ENCODE assay signal across 8 cellular contexts in genomic region chr15:28737521-28738199, GRCh38. TPM values are rescaled to one million over a fixed set of nuclear protein-coding genes. Genes with fewer than 3 reads are reported as not detected.
DNase-seq lines count a peak whose midpoint lies in the region; ATAC-seq and TF ChIP-seq lines count a peak whose summit lies in the region.
"Not testable (repeated sequence)": the region's sequence is repeated elsewhere in the genome, so short reads cannot be mapped to it uniquely, and the experiment has no call there.

No MANE protein-coding gene starts in this region.

- H3K4me3 ChIP-seq in fibroblast of lung (replicated peaks in 1 of 4; ENCODE audit: control extremely low read depth in 1 of 4, insufficient read depth in 1 of 4, low read depth in 3 of 4, low read length in 4 of 4): peak overlapping the region in 2 of 4 experiments; percentile 37 to 46

- not testable (repeated sequence) for H4K20me1 ChIP-seq in fibroblast of lung (ENCODE audit: control insufficient read depth, extremely low read depth, insufficient read depth, low read length)

- not testable (repeated sequence) for H3K27ac ChIP-seq in fibroblast of lung (ENCODE audit: insufficient read depth, low read length)

- peak overlapping the region; percentile 87 for H3K27ac Mint-ChIP-seq in activated naive CD8-positive, alpha-beta T cell treated with anti-CD3 and anti-CD28 coated beads for 36 hours

- H3K36me3 Mint-ChIP-seq in activated naive CD8-positive, alpha-beta T cell treated with anti-CD3 and anti-CD28 coated beads for 36 hours: not testable (repeated sequence)

- H2AFZ ChIP-seq in fibroblast of lung (ENCODE audit: low read length): not testable (repeated sequence)

- H3K4me1 ChIP-seq in fibroblast of lung (ENCODE audit: control insufficient read depth, extremely low read depth, insufficient read depth, low read length): not testable (repeated sequence)

- H3K27me3 ChIP-seq in fibroblast of lung (ENCODE audit: control insufficient read depth, insufficient read depth, low read length): not testable (repeated sequence)

- H3K4me1 Mint-ChIP-seq in activated naive CD8-positive, alpha-beta T cell treated with anti-CD3 and anti-CD28 coated beads for 36 hours: not testable (repeated sequence)

- not testable (repeated sequence) for H3K9ac ChIP-seq in fibroblast of lung (ENCODE audit: insufficient read depth, low read length)

- H3K9me3 ChIP-seq in fibroblast of lung (ENCODE audit: control insufficient read depth, insufficient read depth, low read depth, low read length): not testable (repeated sequence)

- H3K4me2 ChIP-seq in fibroblast of lung (ENCODE audit: extremely low read depth, insufficient read depth, low read length): not testable (repeated sequence)

- H3K9me3 Mint-ChIP-seq in activated naive CD8-positive, alpha-beta T cell treated with anti-CD3 and anti-CD28 coated beads for 36 hours: not testable (repeated sequence)

- ATAC-seq in GM19025 (IDR thresholded peaks at IDR 0.05; ENCODE audit: low read depth, unreplicated experiment): peak; percentile 50
- ATAC-seq in HG03175 (IDR thresholded peaks at IDR 0.05; ENCODE audit: unreplicated experiment): peak; percentile 59

- H3K27me3 Mint-ChIP-seq in activated naive CD8-positive, alpha-beta T cell treated with anti-CD3 and anti-CD28 coated beads for 36 hours: not testable (repeated sequence)

- not testable (repeated sequence) for H3K79me2 ChIP-seq in fibroblast of lung (ENCODE audit: control insufficient read depth, insufficient read depth, low read length)

- not testable (repeated sequence) for H3K36me3 ChIP-seq in fibroblast of lung (ENCODE audit: control insufficient read depth, insufficient read depth, low read length)

- peak overlapping the region; percentile 84 for H3K4me3 Mint-ChIP-seq in activated naive CD8-positive, alpha-beta T cell treated with anti-CD3 and anti-CD28 coated beads for 36 hours

- peak; percentile 5 for DNase-seq in AG08396 (ENCODE audit: low spot score)
- DNase-seq in T-helper 2 cell: peak in 3 of 5 experiments; percentile 4 to 11 (median 5)
- peak; percentile 62 for DNase-seq in activated naive CD8-positive, alpha-beta T cell treated with anti-CD3 and anti-CD28 coated beads for 36 hours
- peak; percentile 18 to 34 for DNase-seq in fibroblast of lung (ENCODE audit: low read depth in 2 of 2)
- DNase-seq in lung microvascular endothelial cell (ENCODE audit: low read depth in 2 of 2): peak; percentile 37 to 52
- peak; percentile 20 for DNase-seq in stimulated activated CD4-positive, alpha-beta T cell treated with anti-CD3 and anti-CD28 coated beads, Interleukin-12 subunit alpha, Interleukin-12 subunit beta, amount 100 ng/mL, for 4 hours

- TF ChIP-seq CTCF in fibroblast of lung (conservative IDR thresholded peaks at IDR 0.05 in 1 of 2, IDR thresholded peaks at IDR 0.05 in 1 of 2; ENCODE audit: low read depth in 1 of 2, low read length in 2 of 2): not testable (repeated sequence)

RNA-seq across cellular contexts. Expression of gene GOLGA8M, which starts 25.4 kb away (rescaled TPM):
- total RNA-seq in activated naive CD8-positive, alpha-beta T cell treated with anti-CD3 and anti-CD28 coated beads for 36 hours: 1 to 10 TPM; 1.1 to 1.8 TPM
- total RNA-seq in fibroblast of lung: 0.26 and 1.2 TPM in 2 replicates
- polyA plus RNA-seq in fibroblast of lung: 0.17 TPM in 1 of 2 replicates, not detected in the other
- 0.36 TPM in 1 of 2 replicates, not detected in the other for polyA plus RNA-seq in fibroblast of lung (2012)
- polyA minus RNA-seq in fibroblast of lung (ENCODE audit: low replicate concordance): not detected in 2 replicates
- total RNA-seq in lung microvascular endothelial cell: 0.22 and 0.60 TPM in 2 replicates

Comparison
In these comparisons a context has a peak if more than half of its experiments do, and no peak if none do; other contexts are left out.
1. DNase-seq: peak in every context shown above with its lines; median percentile 62 in activated naive CD8-positive, alpha-beta T cell treated with anti-CD3 and anti-CD28 coated beads for 36 hours; 44 in lung microvascular endothelial cell; 26 in fibroblast of lung; 20 in stimulated activated CD4-positive, alpha-beta T cell treated with anti-CD3 and anti-CD28 coated beads, Interleukin-12 subunit alpha, Interleukin-12 subunit beta, amount 100 ng/mL, for 4 hours; 5 in AG08396; 5 in T-helper 2 cell.